Comparison of ENCODE assay signal across 1 cellular context in genomic region chr3:195895078-195895899, GRCh38.
TF ChIP-seq lines count a peak whose summit lies in the region.

No MANE protein-coding gene starts in this region.

TF ChIP-seq in HEK293, 187 proteins besides CTCF, POLR2A, EP300 and RAD21 (continued from another document and continues in another):
- no peak for TF ChIP-seq ZNF362 (tag by site-specific recombination; IDR thresholded peaks at IDR 0.05)
- no peak for TF ChIP-seq ZNF350 (tag by site-specific recombination; IDR thresholded peaks at IDR 0.05)
- TF ChIP-seq SALL2 (tag by site-specific recombination; IDR thresholded peaks at IDR 0.05; ENCODE audit: borderline replicate concordance) = no peak
- TF ChIP-seq ZNF585B (tag by site-specific recombination; IDR thresholded peaks at IDR 0.05) = no peak
- no peak for TF ChIP-seq ZNF302 (tag by site-specific recombination; IDR thresholded peaks at IDR 0.05; ENCODE audit: low read depth)
- TF ChIP-seq ZBTB21 (tag by site-specific recombination; IDR thresholded peaks at IDR 0.05) = no peak
- TF ChIP-seq ZNF501 (tag by site-specific recombination; IDR thresholded peaks at IDR 0.05) = no peak
- no peak for TF ChIP-seq ZNF701 (tag by site-specific recombination; IDR thresholded peaks at IDR 0.05)
- 0 out of 2 replicates have a peak, but pooled peaks have one; percentile 2 for TF ChIP-seq ZNF843 (tag by site-specific recombination; IDR thresholded peaks at IDR 0.05)
- peak; percentile 93 for TF ChIP-seq ZIC2 (tag by site-specific recombination; IDR thresholded peaks at IDR 0.05)
- TF ChIP-seq ZNF184 (tag by site-specific recombination; IDR thresholded peaks at IDR 0.05) = no peak
- TF ChIP-seq OVOL3 (tag by site-specific recombination; IDR thresholded peaks at IDR 0.05) = no peak
- TF ChIP-seq ZNF19 (tag by site-specific recombination; IDR thresholded peaks at IDR 0.05; ENCODE audit: low read depth) = no peak
- TF ChIP-seq ZNF24 (tag by site-specific recombination; IDR thresholded peaks at IDR 0.05) = peak; percentile 8; the same call in 1 of the 2 replicates
- TF ChIP-seq ZNF114 (tag by site-specific recombination; IDR thresholded peaks at IDR 0.05) = no peak
- TF ChIP-seq ZNF518A (tag by site-specific recombination; conservative IDR thresholded peaks at IDR 0.05; ENCODE audit: low read depth) = no peak
- no peak for TF ChIP-seq ZNF692 (tag by site-specific recombination; IDR thresholded peaks at IDR 0.05)
- TF ChIP-seq INSM2 (tag by site-specific recombination; IDR thresholded peaks at IDR 0.05) = no peak
- TF ChIP-seq ZSCAN23 (tag by site-specific recombination; IDR thresholded peaks at IDR 0.05) = no peak
- no peak for TF ChIP-seq ZNF37A (tag by site-specific recombination; IDR thresholded peaks at IDR 0.05)
- no peak for TF ChIP-seq ZNF423 (tag by site-specific recombination; IDR thresholded peaks at IDR 0.05)
- no peak for TF ChIP-seq MEIS1 (CRISPR knock-in tag; IDR thresholded peaks at IDR 0.05; ENCODE audit: borderline replicate concordance)
- no peak for TF ChIP-seq ZNF624 (tag by site-specific recombination; IDR thresholded peaks at IDR 0.05)
- no peak for TF ChIP-seq ZNF292 (tag by site-specific recombination; IDR thresholded peaks at IDR 0.05; ENCODE audit: borderline replicate concordance, low read depth)
- no peak for TF ChIP-seq ZNF157 (tag by site-specific recombination; IDR thresholded peaks at IDR 0.05)
- TF ChIP-seq ZFP3 (tag by site-specific recombination; IDR thresholded peaks at IDR 0.05; ENCODE audit: low read depth) = no peak
- no peak for TF ChIP-seq ZNF548 (tag by site-specific recombination; IDR thresholded peaks at IDR 0.05)
- TF ChIP-seq ZNF776 (tag by site-specific recombination; IDR thresholded peaks at IDR 0.05; ENCODE audit: borderline replicate concordance) = no peak
- peak; percentile 85 for TF ChIP-seq ZBTB20 (tag by site-specific recombination; IDR thresholded peaks at IDR 0.05)
- no peak for TF ChIP-seq ZNF274 (IDR thresholded peaks at IDR 0.05; ENCODE audit: low read length)
- no peak for TF ChIP-seq ZNF274 (tag by site-specific recombination; IDR thresholded peaks at IDR 0.05; ENCODE audit: borderline replicate concordance)
- 0 out of 2 replicates have a peak, but pooled peaks have one; percentile 71 for TF ChIP-seq ZNF2 (tag by site-specific recombination; IDR thresholded peaks at IDR 0.05)
- TF ChIP-seq ZNF174 (tag by site-specific recombination; IDR thresholded peaks at IDR 0.05) = no peak
- TF ChIP-seq ZSCAN5A (tag by site-specific recombination; IDR thresholded peaks at IDR 0.05) = no peak
- peak; percentile 48; the same call in 1 of the 2 replicates for TF ChIP-seq YY1 (tag by site-specific recombination; IDR thresholded peaks at IDR 0.05)
- no peak for TF ChIP-seq ZBTB8A (tag by site-specific recombination; IDR thresholded peaks at IDR 0.05)
- no peak for TF ChIP-seq ZNF18 (tag by site-specific recombination; IDR thresholded peaks at IDR 0.05)
- no peak for TF ChIP-seq ZNF10 (tag by site-specific recombination; IDR thresholded peaks at IDR 0.05)
- TF ChIP-seq ZNF600 (tag by site-specific recombination; IDR thresholded peaks at IDR 0.05) = no peak
- TF ChIP-seq HOXD13 (CRISPR knock-in tag; IDR thresholded peaks at IDR 0.05; ENCODE audit: borderline replicate concordance) = no peak
- TF ChIP-seq ZNF510 (tag by site-specific recombination; IDR thresholded peaks at IDR 0.05; ENCODE audit: insufficient replicate concordance) = no peak
- TF ChIP-seq SP2 (tag by site-specific recombination; IDR thresholded peaks at IDR 0.05) = peak; percentile 64
- no peak for TF ChIP-seq ZNF121 (tag by site-specific recombination; IDR thresholded peaks at IDR 0.05)
- no peak for TF ChIP-seq ZNF133 (tag by site-specific recombination; IDR thresholded peaks at IDR 0.05)
- no peak for TF ChIP-seq ZNF214 (tag by site-specific recombination; IDR thresholded peaks at IDR 0.05; ENCODE audit: borderline replicate concordance)
- TF ChIP-seq BCL11B (tag by site-specific recombination; IDR thresholded peaks at IDR 0.05; ENCODE audit: low read depth) = no peak
- TF ChIP-seq MZF1 (tag by site-specific recombination; IDR thresholded peaks at IDR 0.05; ENCODE audit: borderline replicate concordance) = no peak
- no peak for TF ChIP-seq SETDB1 (IDR thresholded peaks at IDR 0.05; ENCODE audit: insufficient read length, low read length)
- TF ChIP-seq ZNF837 (tag by site-specific recombination; IDR thresholded peaks at IDR 0.05) = no peak
- TF ChIP-seq KLF10 (tag by site-specific recombination; IDR thresholded peaks at IDR 0.05) = 0 out of 2 replicates have a peak, but pooled peaks have one; percentile 23
- no peak for TF ChIP-seq ATF2 (tag by site-specific recombination; IDR thresholded peaks at IDR 0.05; ENCODE audit: low read depth)
- no peak for TF ChIP-seq ELK4 (IDR thresholded peaks at IDR 0.05; ENCODE audit: borderline replicate concordance, low read depth, low read length)
- TF ChIP-seq GLIS2 (tag by site-specific recombination; IDR thresholded peaks at IDR 0.05) = peak; percentile 97
- TF ChIP-seq ZNF488 (tag by site-specific recombination; IDR thresholded peaks at IDR 0.05) = no peak; the same call in 1 of the 2 replicates
- TF ChIP-seq ZNF248 (tag by site-specific recombination; IDR thresholded peaks at IDR 0.05) = no peak
- no peak for TF ChIP-seq RBAK (tag by site-specific recombination; IDR thresholded peaks at IDR 0.05)
- TF ChIP-seq ZNF16 (tag by site-specific recombination; IDR thresholded peaks at IDR 0.05; ENCODE audit: low read depth) = no peak
- TF ChIP-seq PRDM1 (tag by site-specific recombination; IDR thresholded peaks at IDR 0.05) = no peak
- TF ChIP-seq ZNF138 (tag by site-specific recombination; IDR thresholded peaks at IDR 0.05; ENCODE audit: borderline replicate concordance) = no peak
- no peak for TF ChIP-seq ZNF549 (tag by site-specific recombination; IDR thresholded peaks at IDR 0.05)
